Comparison of ENCODE assay signal across 19 cellular contexts in the genomic region with DNA sequence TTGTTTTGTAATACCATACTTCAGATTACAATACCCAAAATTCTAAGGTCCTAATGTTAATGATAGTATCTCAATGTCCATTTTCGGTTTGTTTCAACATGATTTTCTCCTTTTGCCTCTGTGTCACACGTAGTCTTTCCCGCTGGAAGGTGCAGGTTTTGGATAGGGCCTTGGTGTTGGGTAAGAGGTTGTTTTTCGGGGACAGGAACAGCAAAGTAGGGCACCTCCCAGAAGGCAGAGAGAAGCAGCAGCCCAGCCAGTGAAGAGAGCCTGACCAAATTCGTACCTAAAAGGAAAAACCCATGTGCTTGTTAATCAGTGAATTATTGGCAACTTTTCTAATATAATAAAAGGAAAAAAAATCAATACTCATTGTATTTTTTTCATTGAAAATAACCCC. TPM values are rescaled to one million over a fixed set of nuclear protein-coding genes. Genes with fewer than 3 reads are reported as not detected.
DNase-seq lines count a peak whose midpoint lies in the region; TF ChIP-seq lines count a peak whose summit lies in the region.
"Had no signal": no experiment of that assay in that cellular context is flagged by ENCODE, and none has a peak within 500 bp of the region (broad histone marks: within the 10 kb centered on the region; RNA-seq: fewer than 3 reads in every experiment).

No MANE protein-coding gene starts in this region.

- H3K27ac Mint-ChIP-seq in Calu3 (ENCODE audit: unreplicated experiment) (peak overlapping the region; percentile 71), progenitor cell of endocrine pancreas (peak overlapping the region; percentile 79)
- H3K27ac Mint-ChIP-seq: CD4-positive, CD25-positive, alpha-beta regulatory T cell; CD8-positive, alpha-beta memory T cell; IgD-negative memory B cell had no signal

- H3K36me3 Mint-ChIP-seq in Calu3 (ENCODE audit: insufficient read depth, unreplicated experiment): peaks cover 83% of the 10 kb centered on the region
- H3K36me3 Mint-ChIP-seq in progenitor cell of endocrine pancreas (ENCODE audit: insufficient read depth): peaks cover 21% of the 10 kb centered on the region
- H3K36me3 Mint-ChIP-seq: CD4-positive, CD25-positive, alpha-beta regulatory T cell; CD8-positive, alpha-beta memory T cell; IgD-negative memory B cell had no signal

- intact Hi-C loops in Calu3 (cut with micrococcal nuclease; ENCODE audit: unreplicated experiment): no loop called here

- H3K4me3 Mint-ChIP-seq in Calu3 (ENCODE audit: low read depth, unreplicated experiment) (no peak overlapping the region), progenitor cell of endocrine pancreas (ENCODE audit: low read depth) (no peak overlapping the region)
- H3K4me3 Mint-ChIP-seq: CD4-positive, CD25-positive, alpha-beta regulatory T cell; CD8-positive, alpha-beta memory T cell; IgD-negative memory B cell had no signal

- H3K9ac ChIP-seq in liver (ENCODE audit: low read depth in 1 of 2, low read length in 2 of 2) (peak overlapping the region in 1 of 2 donors; percentile 5), GM23248 (no peak overlapping the region)

- H3K4me1 Mint-ChIP-seq in Calu3 (ENCODE audit: low read depth, unreplicated experiment) (peaks cover 67% of the 10 kb centered on the region), progenitor cell of endocrine pancreas (ENCODE audit: low read depth) (peaks cover 38% of the 10 kb centered on the region)
- H3K4me1 Mint-ChIP-seq: CD8-positive, alpha-beta memory T cell; IgD-negative memory B cell had no signal

- no peaks in the 10 kb centered on the region for H4K20me1 ChIP-seq in GM23248 (ENCODE audit: insufficient read depth)

- H3K27ac ChIP-seq in epithelial cell of prostate (peak overlapping the region; percentile 95), liver (ENCODE audit: low read depth in 1 of 2, low read length in 2 of 2) (peak overlapping the region; percentile 73 to 90), GM23248 (no peak overlapping the region)

- 33% methylated on average over 5 of the region's 5 CpGs for WGBS in liver
- 83 to 86% methylated on average over 5 of the region's 5 CpGs for WGBS in GM23248 (ENCODE audit: low coverage in 1 of 2, low lambda C conversion rate in 2 of 2, missing lambda C conversion rate in 2 of 2), 2 experiments

- TF ChIP-seq CTCF in Calu3 (IDR thresholded peaks at IDR 0.05; ENCODE audit: unreplicated experiment) (no peak), liver (IDR thresholded peaks at IDR 0.05; ENCODE audit: low read depth, low read length, missing input control) (no peak), progenitor cell of endocrine pancreas (IDR thresholded peaks at IDR 0.05; ENCODE audit: unreplicated experiment) (no peak), GM13977 (IDR thresholded peaks at IDR 0.05; ENCODE audit: extremely low read depth, insufficient read depth, missing control alignments) (no peak)

- H3K9me3 Mint-ChIP-seq in Calu3 (ENCODE audit: low read depth, unreplicated experiment): no peaks in the 10 kb centered on the region
- H3K9me3 Mint-ChIP-seq in progenitor cell of endocrine pancreas (ENCODE audit: low read depth): no peaks in the 10 kb centered on the region
- H3K9me3 Mint-ChIP-seq: CD8-positive, alpha-beta memory T cell had no signal

- DNase-seq in Calu3 (no peak), epithelial cell of prostate (ENCODE audit: low read depth, low spot score) (no peak), progenitor cell of endocrine pancreas (ENCODE audit: low spot score, unreplicated experiment) (no peak), NCI-H2081 (lab: John Stamatoyannopoulos, UW) (no peak), GM23248 (no peak), GM13977 (ENCODE audit: low spot score) (no peak)
- DNase-seq: ACHN; BE2C; C1 segment of cervical spinal cord; CD4-positive, CD25-positive, alpha-beta regulatory T cell; CD8-positive, alpha-beta memory T cell; COR-L47; DMS153; DMS79; GF-D8; KBM-7 had no signal

- H3K4me1 ChIP-seq in liver (ENCODE audit: control insufficient read depth in 4 of 4, insufficient read depth in 4 of 4, low read length in 3 of 4) (peaks cover 13 to 80% (median 49%) of the 10 kb centered on the region in 4 donors), GM23248 (ENCODE audit: insufficient read depth) (peaks cover 28% of the 10 kb centered on the region)
- H3K4me1 ChIP-seq: BE2C, HAP-1 had no signal

- in situ Hi-C loops in GM23248 (cut with MboI): no loop called here
- in situ Hi-C loops in GM13977 (cut with MboI; ENCODE audit: low pct_unique_long_range_greater_than_20kb, low sequenced_read_pairs, unreplicated experiment): no loop called here

- no peak overlapping the region for H2AFZ ChIP-seq in GM23248

- H3F3A ChIP-seq in GM23248 (ENCODE audit: insufficient read depth): no peaks in the 10 kb centered on the region

- H3K9me3 ChIP-seq in liver (ENCODE audit: control insufficient read depth in 4 of 4, low read length in 3 of 4) (no peaks in the 10 kb centered on the region), GM23248 (ENCODE audit: low read depth) (no peaks in the 10 kb centered on the region)
- H3K9me3 ChIP-seq: BE2C, HAP-1 had no signal

- peaks cover 0 to 16% (median 0%) of the 10 kb centered on the region in 4 donors for H3K36me3 ChIP-seq in liver (ENCODE audit: control insufficient read depth in 4 of 4, insufficient read depth in 3 of 4, low read depth in 1 of 4, low read length in 3 of 4)
- H3K36me3 ChIP-seq in GM23248 (ENCODE audit: low read depth): no peaks in the 10 kb centered on the region
- H3K36me3 ChIP-seq: BE2C, HAP-1 had no signal

- no TSS peak for BruUV-seq in Calu3 (replicated peaks; lab: Mats Ljungman, UMichigan)

- peak; percentile 23 to 41 for TF ChIP-seq RAD21 in liver (IDR thresholded peaks at IDR 0.05)

- H3K4me3 ChIP-seq in liver (ENCODE audit: low read depth in 1 of 3, low read length in 3 of 3) (no peak overlapping the region), GM23248 (no peak overlapping the region)
- H3K4me3 ChIP-seq: HAP-1 had no signal

- H3K79me2 ChIP-seq in GM23248 (ENCODE audit: insufficient read depth): no peaks in the 10 kb centered on the region

- H3K9me2 ChIP-seq in GM23248 (ENCODE audit: insufficient read depth): no peaks in the 10 kb centered on the region

- H3K27me3 Mint-ChIP-seq in Calu3 (ENCODE audit: unreplicated experiment): no peaks in the 10 kb centered on the region
- no peaks in the 10 kb centered on the region for H3K27me3 Mint-ChIP-seq in progenitor cell of endocrine pancreas
- H3K27me3 Mint-ChIP-seq: CD4-positive, CD25-positive, alpha-beta regulatory T cell; IgD-negative memory B cell had no signal

- CTCF ChIA-PET in Calu3 (lab: Charles Lee): interaction anchor here (1.3 kb wide), 2 partner anchors 14 to 15 kb away, joined by 3 to 12 read pairs; a partner anchor contains a TSS

- H3K27me3 ChIP-seq in liver (ENCODE audit: control insufficient read depth in 4 of 4, insufficient read depth in 4 of 4, low read length in 3 of 4) (no peaks in the 10 kb centered on the region), GM23248 (replicated peaks; ENCODE audit: insufficient read depth) (no peaks in the 10 kb centered on the region)
- H3K27me3 ChIP-seq: BE2C had no signal

- H3K4me2 ChIP-seq in GM23248 (ENCODE audit: unreplicated experiment): no peak overlapping the region

TF ChIP-seq in liver, 16 proteins besides CTCF, POLR2A, EP300 and RAD21 (continues in another document):
- peak; percentile 60 to 68 for TF ChIP-seq RXRA (IDR thresholded peaks at IDR 0.05)
- TF ChIP-seq, protein P1, sequence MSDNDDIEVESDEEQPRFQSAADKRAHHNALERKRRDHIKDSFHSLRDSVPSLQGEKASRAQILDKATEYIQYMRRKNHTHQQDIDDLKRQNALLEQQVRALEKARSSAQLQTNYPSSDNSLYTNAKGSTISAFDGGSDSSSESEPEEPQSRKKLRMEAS (IDR thresholded peaks at IDR 0.05): peak; percentile 47
- TF ChIP-seq, protein P2, sequence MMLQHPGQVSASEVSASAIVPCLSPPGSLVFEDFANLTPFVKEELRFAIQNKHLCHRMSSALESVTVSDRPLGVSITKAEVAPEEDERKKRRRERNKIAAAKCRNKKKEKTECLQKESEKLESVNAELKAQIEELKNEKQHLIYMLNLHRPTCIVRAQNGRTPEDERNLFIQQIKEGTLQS (IDR thresholded peaks at IDR 0.05): peak; percentile 17
- peak; percentile 46 for TF ChIP-seq HNF4G (IDR thresholded peaks at IDR 0.05)
- TF ChIP-seq, protein P3, sequence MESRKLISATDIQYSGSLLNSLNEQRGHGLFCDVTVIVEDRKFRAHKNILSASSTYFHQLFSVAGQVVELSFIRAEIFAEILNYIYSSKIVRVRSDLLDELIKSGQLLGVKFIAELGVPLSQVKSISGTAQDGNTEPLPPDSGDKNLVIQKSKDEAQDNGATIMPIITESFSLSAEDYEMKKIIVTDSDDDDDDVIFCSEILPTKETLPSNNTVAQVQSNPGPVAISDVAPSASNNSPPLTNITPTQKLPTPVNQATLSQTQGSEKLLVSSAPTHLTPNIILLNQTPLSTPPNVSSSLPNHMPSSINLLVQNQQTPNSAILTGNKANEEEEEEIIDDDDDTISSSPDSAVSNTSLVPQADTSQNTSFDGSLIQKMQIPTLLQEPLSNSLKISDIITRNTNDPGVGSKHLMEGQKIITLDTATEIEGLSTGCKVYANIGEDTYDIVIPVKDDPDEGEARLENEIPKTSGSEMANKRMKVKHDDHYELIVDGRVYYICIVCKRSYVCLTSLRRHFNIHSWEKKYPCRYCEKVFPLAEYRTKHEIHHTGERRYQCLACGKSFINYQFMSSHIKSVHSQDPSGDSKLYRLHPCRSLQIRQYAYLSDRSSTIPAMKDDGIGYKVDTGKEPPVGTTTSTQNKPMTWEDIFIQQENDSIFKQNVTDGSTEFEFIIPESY (IDR thresholded peaks at IDR 0.05): peak; percentile 34
- TF ChIP-seq YY1 (IDR thresholded peaks at IDR 0.05): peak; percentile 71
- TF ChIP-seq JUND (IDR thresholded peaks at IDR 0.05): peak in 1 of 2 donors; percentile 49
- no peak for TF ChIP-seq FOXA1 (IDR thresholded peaks at IDR 0.05)
- no peak for TF ChIP-seq NR2F2 (IDR thresholded peaks at IDR 0.05)
- no peak for TF ChIP-seq EGR1 (IDR thresholded peaks at IDR 0.05; ENCODE audit: low read depth in 2 of 2)
- no peak for TF ChIP-seq GABPA (IDR thresholded peaks at IDR 0.05 in 1 of 2, conservative IDR thresholded peaks at IDR 0.05 in 1 of 2)
- peak; percentile 67 for TF ChIP-seq SP1 (IDR thresholded peaks at IDR 0.05)
- TF ChIP-seq FOXA2 (IDR thresholded peaks at IDR 0.05): peak; percentile 7
- TF ChIP-seq TAF1 (conservative IDR thresholded peaks at IDR 0.05): peak; percentile 38
- TF ChIP-seq HNF4A (conservative IDR thresholded peaks at IDR 0.05): peak; percentile 76 to 77

RNA-seq across cellular contexts. Expression of a gene that starts 14.1 kb away (rescaled TPM):
- total RNA-seq in Calu3 (2022) (204 and 253 TPM in 2 replicates), liver (10 to 100 TPM; 85.2 to 92.0 TPM), progenitor cell of endocrine pancreas (37.8 and 38.0 TPM in 2 replicates)
- polyA plus RNA-seq in liver (10 to 100 TPM; 57.8 to 89.4 TPM), GM23248 (2016; fragmentation: Nextera tagmentation; extraction: Ambion mirVana) (0.19 and 0.28 TPM in 2 replicates)
- 0.32 and 0.38 TPM in 2 replicates for total RNA-seq in GM23248 (2014; rRNA removed; shearing (Covaris generic))
- polyA plus RNA-seq: CD8-positive, alpha-beta memory T cell; IgD-negative memory B cell had no signal

Comparison
In these comparisons a context has a peak if more than half of its experiments do, and no peak if none do; other contexts are left out.
1. RNA of a gene that starts 14.1 kb away (total RNA-seq): 204 to 253 TPM in Calu3, 85.2 to 92.0 TPM in liver and 37.8 to 38.0 TPM in progenitor cell of endocrine pancreas; 0.32 to 0.38 TPM in GM23248; every median in the first group is over 10 times any median in the second.